ENCODE assay signal across 1 cellular context in the genomic region with DNA sequence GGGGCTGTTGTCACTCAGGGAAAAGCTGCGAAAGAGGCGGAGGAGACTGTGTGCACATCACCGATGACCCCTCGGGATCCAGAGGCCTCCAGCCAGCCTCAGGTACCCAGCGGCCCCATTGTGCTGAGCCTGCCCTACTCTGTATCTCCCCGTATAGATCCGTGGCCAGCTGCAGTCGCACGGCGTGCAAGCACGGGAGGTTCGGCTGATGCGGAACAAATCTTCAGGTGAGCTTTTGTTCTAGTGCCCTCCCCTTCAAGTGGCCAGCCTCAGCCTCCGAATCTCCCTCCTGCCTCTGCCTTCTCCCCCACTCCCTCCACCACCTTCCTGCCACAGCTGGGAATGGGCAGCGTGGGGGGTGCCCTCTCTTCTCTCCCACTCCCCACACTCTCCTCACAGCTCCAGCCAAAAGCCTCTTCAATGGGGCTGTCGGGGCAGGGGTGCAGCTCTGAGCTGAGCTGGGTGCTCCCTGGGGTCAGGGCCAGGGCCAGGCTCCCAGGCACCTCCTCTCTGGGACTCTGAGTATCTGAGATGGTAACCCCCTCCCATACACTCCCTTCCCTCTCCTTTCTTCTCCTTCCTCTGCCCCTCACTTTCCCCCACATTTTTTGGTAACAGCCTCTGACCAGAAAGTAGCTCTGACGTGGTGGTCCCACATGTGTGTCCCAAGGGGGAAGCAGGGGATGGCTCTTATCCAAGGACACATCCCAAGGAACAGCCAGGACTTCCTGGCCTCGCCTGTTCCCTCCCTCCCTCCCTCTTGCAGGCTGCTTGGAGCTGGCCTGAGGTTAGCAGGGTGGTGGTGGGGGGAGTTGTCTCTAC.
TF ChIP-seq lines count a peak whose summit lies in the region.

No MANE protein-coding gene starts in this region.

TF ChIP-seq in HepG2, 621 proteins besides CTCF, POLR2A, EP300 and RAD21:
- TF ChIP-seq ZNF17 (CRISPR knock-in tag; IDR thresholded peaks at IDR 0.05), result no peak
- TF ChIP-seq AGO2 (optimal IDR thresholded peaks at IDR 0.05; ENCODE audit: low read depth, low read length), result peak; percentile 32
- no peak for TF ChIP-seq ZSCAN22 (CRISPR knock-in tag; IDR thresholded peaks at IDR 0.05)
